ENCODE assay signal across 11 cellular contexts in genomic region chr1:227541129-227541528, GRCh38. TPM values are rescaled to one million over a fixed set of nuclear protein-coding genes. Genes with fewer than 3 reads are reported as not detected.
DNase-seq lines count a peak whose midpoint lies in the region; TF ChIP-seq lines count a peak whose summit lies in the region.
"Had no signal": no experiment of that assay in that cellular context is flagged by ENCODE, and none has a peak within 500 bp of the region (broad histone marks: within the 10 kb centered on the region; RNA-seq: fewer than 3 reads in every experiment).

No MANE protein-coding gene starts in this region.

- H3K9me3 Mint-ChIP-seq in activated CD4-positive, alpha-beta T cell treated with anti-CD3 and anti-CD28 coated beads, Interleukin-2, amount 10 ng/mL, durations not matched to agents 24 days and 14 days, result no peaks in the 10 kb centered on the region

- H3K4me3 ChIP-seq in PC-9 (no peak overlapping the region), iPS-15b (ENCODE audit: low read depth, low read length) (peak overlapping the region; percentile 39), spleen (peak overlapping the region in 1 of 8 donors; percentile 76)

- H3K27ac ChIP-seq in PC-9, result no peak overlapping the region
- no peak overlapping the region for H3K27ac ChIP-seq in spleen

- peaks cover 5% of the 10 kb centered on the region for H3K4me1 Mint-ChIP-seq in activated CD4-positive, alpha-beta T cell treated with anti-CD3 and anti-CD28 coated beads, Interleukin-2, amount 10 ng/mL, durations not matched to agents 24 days and 14 days

- H3K79me2 ChIP-seq in PC-9 (ENCODE audit: low read depth), result no peaks in the 10 kb centered on the region

- CTCF ChIA-PET in PC-9 (lab: Charles Lee), result interaction anchor here (0.5 kb wide), 1 partner anchor 78 kb away, joined by 4 read pairs; no protein-coding TSS in a partner anchor

- no peaks in the 10 kb centered on the region for H3K4me1 ChIP-seq in PC-9 (replicated peaks; ENCODE audit: insufficient read depth)
- no peaks in the 10 kb centered on the region for H3K4me1 ChIP-seq in iPS-15b (ENCODE audit: control insufficient read depth, insufficient read depth, low read length)
- H3K4me1 ChIP-seq in spleen, result peaks cover 0 to 21% (median 16%) of the 10 kb centered on the region in 6 donors

- H3K4me2 ChIP-seq in PC-9, result no peak overlapping the region

- BruUV-seq in PC-9 (replicated peaks; lab: Mats Ljungman, UMichigan), result TSS peak; percentile 33

- H2AFZ ChIP-seq in PC-9, result no peak overlapping the region

- POLR2A ChIA-PET in PC-9 (lab: Charles Lee; ENCODE audit: unreplicated experiment), result no interaction called here

- H4K20me1 ChIP-seq in PC-9 (ENCODE audit: insufficient read depth), result no peaks in the 10 kb centered on the region

- no peaks in the 10 kb centered on the region for H3K9me2 ChIP-seq in PC-9 (ENCODE audit: insufficient read depth)

- no peak overlapping the region for H3K27ac Mint-ChIP-seq in activated CD4-positive, alpha-beta T cell treated with anti-CD3 and anti-CD28 coated beads, Interleukin-2, amount 10 ng/mL, durations not matched to agents 24 days and 14 days

- H3K4me3 Mint-ChIP-seq in activated CD4-positive, alpha-beta T cell treated with anti-CD3 and anti-CD28 coated beads, Interleukin-2, amount 10 ng/mL, durations not matched to agents 24 days and 14 days, result peak overlapping the region; percentile 35

- TF ChIP-seq CTCF in PC-9 (conservative IDR thresholded peaks at IDR 0.05) (no peak), spleen (IDR thresholded peaks at IDR 0.05 in 8 of 11, conservative IDR thresholded peaks at IDR 0.05 in 3 of 11) (no peak)

- H3K36me3 ChIP-seq in PC-9 (ENCODE audit: low read depth), result no peaks in the 10 kb centered on the region
- H3K36me3 ChIP-seq in iPS-15b (ENCODE audit: control insufficient read depth, insufficient read depth, low read length), result no peaks in the 10 kb centered on the region
- no peaks in the 10 kb centered on the region for H3K36me3 ChIP-seq in spleen

- H3F3A ChIP-seq in PC-9 (ENCODE audit: insufficient read depth, low read depth), result no peaks in the 10 kb centered on the region

- 95 to 98% (median 97%) methylated on average over 5 of the region's 5 CpGs for WGBS in spleen, 5 donors

- no peak overlapping the region for H3K9ac ChIP-seq in iPS-15b (ENCODE audit: low read depth, low read length)

- no peak for TF ChIP-seq POLR2A in spleen (IDR thresholded peaks at IDR 0.05)

- intact Hi-C loops in activated CD4-positive, alpha-beta T cell treated with anti-CD3 and anti-CD28 coated beads, Interleukin-2, amount 10 ng/mL, durations not matched to agents 24 days and 14 days (cut with micrococcal nuclease), result no loop called here
- intact Hi-C loops in PC-9 (cut with micrococcal nuclease; ENCODE audit: unreplicated experiment) (no loop called here), spleen (cut with DNase I; ENCODE audit: low total_unique reads) (loop anchor here (10.0 kb wide), 1 partner anchor 56 kb away; no protein-coding TSS in a partner anchor)

- no peaks in the 10 kb centered on the region for H3K27me3 ChIP-seq in PC-9 (ENCODE audit: insufficient read depth, low read depth)
- H3K27me3 ChIP-seq in iPS-15b (ENCODE audit: control insufficient read depth, insufficient read depth, low read length), result peaks cover 9% of the 10 kb centered on the region
- peaks cover 0 to 8% (median 0%) of the 10 kb centered on the region in 7 donors for H3K27me3 ChIP-seq in spleen (replicated peaks in 1 of 7)

- DNase-seq in activated CD4-positive, alpha-beta T cell treated with anti-CD3 and anti-CD28 coated beads, Interleukin-2, amount 10 ng/mL, durations not matched to agents 24 days and 14 days, result no peak
- DNase-seq in activated CD4-positive, alpha-beta T cell treated with anti-CD3 and anti-CD28 coated beads, Interleukin-2, amount 50 U/mL, for 4 hours, result no peak
- DNase-seq in PC-9 (no peak), spleen (peak; percentile 64), HPDE6-E6E7 (ENCODE audit: extremely low spot score) (no peak), NCI-H1105 (lab: John Stamatoyannopoulos, UW) (no peak), NCI-H2196 treated with DMSO at 0.1 percent for 48 hours (lab: John Stamatoyannopoulos, UW; ENCODE audit: unreplicated experiment) (no peak)
- DNase-seq: activated CD4-positive, CD25-positive, alpha-beta regulatory T cell; DMS 273 treated with DMSO at 0.1 percent for 48 hours; NCI-H2081 treated with DMSO at 0.1 percent for 48 hours had no signal

- H3K36me3 Mint-ChIP-seq in activated CD4-positive, alpha-beta T cell treated with anti-CD3 and anti-CD28 coated beads, Interleukin-2, amount 10 ng/mL, durations not matched to agents 24 days and 14 days (ENCODE audit: low read depth), result no peaks in the 10 kb centered on the region

- no peaks in the 10 kb centered on the region for H3K9me3 ChIP-seq in PC-9 (ENCODE audit: insufficient read depth, low read depth)
- H3K9me3 ChIP-seq in iPS-15b (ENCODE audit: control insufficient read depth, insufficient read depth, low read length), result no peaks in the 10 kb centered on the region
- H3K9me3 ChIP-seq in spleen, result peaks cover 0 to 20% (median 5%) of the 10 kb centered on the region in 8 donors

- H3K27me3 Mint-ChIP-seq in activated CD4-positive, alpha-beta T cell treated with anti-CD3 and anti-CD28 coated beads, Interleukin-2, amount 10 ng/mL, durations not matched to agents 24 days and 14 days, result peaks cover 5% of the 10 kb centered on the region

RNA-seq across cellular contexts. Expression of gene ZNF678, which starts 22.2 kb away (rescaled TPM):
- 4.7 and 6.0 TPM in 2 replicates for total RNA-seq in activated CD4-positive, alpha-beta T cell treated with anti-CD3 and anti-CD28 coated beads, Interleukin-2, amount 10 ng/mL, durations not matched to agents 24 days and 14 days
- total RNA-seq in PC-9 (2021) (4.1 and 6.1 TPM in 2 replicates), spleen (10 to 100 TPM in 6 of 7 donors, 1 to 10 TPM in 1; 9.2 to 24.5 (median 13.5) TPM)
- 1 to 10 TPM; 1.5 to 2.3 (median 1.7) TPM for polyA plus RNA-seq in spleen
